ENCODE assay signal across 1 cellular context in genomic region chr17:34156741-34157589, GRCh38.
TF ChIP-seq lines count a peak whose summit lies in the region.

No MANE protein-coding gene starts in this region.

TF ChIP-seq in GM23338, 12 proteins besides CTCF, POLR2A, EP300 and RAD21 (continued from another document):
- no peak for TF ChIP-seq REST (IDR thresholded peaks at IDR 0.05; ENCODE audit: unreplicated experiment)
